Comparison of ENCODE assay signal across 6 cellular contexts in the genomic region with DNA sequence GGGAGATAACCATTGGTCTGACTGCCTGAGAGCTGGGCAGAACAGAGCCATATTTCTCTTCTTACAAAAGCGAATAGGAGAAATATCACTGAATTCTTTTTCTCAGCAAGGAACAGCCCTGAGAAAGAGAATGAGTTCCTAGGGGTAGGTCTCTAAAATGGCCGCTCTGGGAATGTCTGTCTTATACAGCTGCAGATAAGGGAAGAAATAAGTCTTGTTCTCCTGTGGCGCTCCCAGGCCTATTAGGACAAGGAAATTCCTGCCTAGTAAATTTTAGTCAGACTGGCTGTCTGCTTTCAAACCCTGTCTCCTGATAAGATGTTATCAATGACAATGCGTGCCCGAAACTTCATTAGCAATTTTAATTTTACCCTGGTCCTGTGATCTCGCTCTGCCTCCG. TPM values are rescaled to one million over a fixed set of nuclear protein-coding genes. Genes with fewer than 3 reads are reported as not detected.
DNase-seq lines count a peak whose midpoint lies in the region; ATAC-seq and TF ChIP-seq lines count a peak whose summit lies in the region.
"Not testable (repeated sequence)": the region's sequence is repeated elsewhere in the genome, so short reads cannot be mapped to it uniquely, and the experiment has no call there.

No MANE protein-coding gene starts in this region.

- not testable (repeated sequence) for H3K4me1 Mint-ChIP-seq in GM23338; endothelial cell (ENCODE audit: unreplicated experiment)

- H3K4me1 ChIP-seq in GM23338 (ENCODE audit: insufficient read depth) = not testable (repeated sequence)

- H3K27me3 Mint-ChIP-seq in GM23338 (ENCODE audit: insufficient read depth, low read depth, poor library complexity); endothelial cell (ENCODE audit: unreplicated experiment): not testable (repeated sequence)

- H3K4me2 ChIP-seq in GM23338 = not testable (repeated sequence)

- H3K36me3 Mint-ChIP-seq in GM23338 (ENCODE audit: low read depth) (peaks cover 24% of the 10 kb centered on the region), endothelial cell (ENCODE audit: low read depth, unreplicated experiment) (peaks cover 11% of the 10 kb centered on the region)

- H3K9me2 ChIP-seq in GM23338 (ENCODE audit: insufficient read depth) = not testable (repeated sequence)

- H3K4me3 Mint-ChIP-seq in GM23338 = not testable (repeated sequence)
- H3K4me3 Mint-ChIP-seq in endothelial cell (ENCODE audit: unreplicated experiment) = peak overlapping the region; percentile 16

- peaks cover 36% of the 10 kb centered on the region for H3K9me3 Mint-ChIP-seq in GM23338
- not testable (repeated sequence) for H3K9me3 Mint-ChIP-seq in endothelial cell (ENCODE audit: unreplicated experiment)

- H3K27me3 ChIP-seq in GM23338 (ENCODE audit: insufficient read depth) = not testable (repeated sequence)

- not testable (repeated sequence) for TF ChIP-seq CTCF in GM23338 (conservative IDR thresholded peaks at IDR 0.05; ENCODE audit: low read depth in 2 of 2); endothelial cell (IDR thresholded peaks at IDR 0.05; ENCODE audit: unreplicated experiment)

- not testable (repeated sequence) for H3K79me2 ChIP-seq in GM23338 (replicated peaks; ENCODE audit: insufficient read depth)

- not testable (repeated sequence) for H3K4me3 ChIP-seq in GM23338

- H3K27ac Mint-ChIP-seq in GM23338; endothelial cell (ENCODE audit: unreplicated experiment): not testable (repeated sequence)

- DNase-seq in DMS 273 (lab: John Stamatoyannopoulos, UW; ENCODE audit: unreplicated experiment) (peak; percentile 26), GM23338 (ENCODE audit: low spot score) (peak; percentile 45), MV-4-11 (lab: John Stamatoyannopoulos, UW) (peak; percentile 9), NCI-H69 (lab: John Stamatoyannopoulos, UW) (peak; percentile 36), OCI-M1 (lab: John Stamatoyannopoulos, UW) (peak; percentile 43)
- DNase-seq in endothelial cell (ENCODE audit: low spot score) = not testable (repeated sequence)

- H3K36me3 ChIP-seq in GM23338 (ENCODE audit: insufficient read depth) = not testable (repeated sequence)

- not testable (repeated sequence) for H3K27ac ChIP-seq in GM23338 (ENCODE audit: low read depth)

- H4K20me1 ChIP-seq in GM23338 (replicated peaks; ENCODE audit: insufficient read depth) = not testable (repeated sequence)

- ATAC-seq in GM23338 = not testable (repeated sequence)

- not testable (repeated sequence) for H3F3A ChIP-seq in GM23338 (replicated peaks; ENCODE audit: low read depth)

- H2AFZ ChIP-seq in GM23338 = not testable (repeated sequence)

RNA-seq across cellular contexts. Expression of gene SMAD2, which starts 30.5 kb away (rescaled TPM):
- total RNA-seq in GM23338 (2014; rRNA removed; shearing (Covaris generic)) = 87.1 and 90.7 TPM in 2 replicates
- 28.2 and 30.9 TPM in 2 replicates for polyA plus RNA-seq in GM23338 (2016; fragmentation: Nextera tagmentation; extraction: Ambion mirVana)
- 150 TPM for total RNA-seq in endothelial cell (ENCODE audit: unreplicated experiment)
